In the genomic region with DNA sequence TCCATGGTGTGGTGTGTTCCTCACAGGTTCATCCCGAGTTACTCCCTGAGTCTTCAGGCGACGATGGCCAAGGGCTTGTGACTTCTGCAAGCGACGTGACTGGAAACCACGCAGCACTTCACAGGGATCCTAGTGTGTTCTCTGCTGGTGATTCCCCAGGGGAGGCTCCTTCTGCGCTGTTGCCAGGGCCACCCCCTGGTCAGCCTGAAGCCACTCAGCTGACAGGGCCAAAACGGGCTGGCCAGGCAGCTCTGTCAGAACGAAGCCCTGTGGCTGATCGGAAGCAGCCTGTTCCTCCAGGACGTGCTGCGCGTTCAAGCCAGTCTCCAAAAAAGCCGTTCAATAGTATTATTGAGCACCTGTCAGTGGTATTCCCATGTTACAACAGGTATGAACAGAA, we compare ENCODE assay signal across 19 cellular contexts.
"Had no signal": no experiment of that assay in that cellular context is flagged by ENCODE, and none has a peak within 500 bp of the region (broad histone marks: within the 10 kb centered on the region; RNA-seq: fewer than 3 reads in every experiment).

No MANE protein-coding gene starts in this region.

- H3K27me3 ChIP-seq: colonic mucosa, esophagus muscularis mucosa, foreskin keratinocyte, ovary, sigmoid colon, testis, tibial artery had no signal

- H3K27ac ChIP-seq: colonic mucosa, epithelial cell of prostate, esophagus muscularis mucosa, foreskin keratinocyte, ovary, sigmoid colon, testis, tibial artery had no signal

- ATAC-seq: foreskin keratinocyte; naive thymus-derived CD4-positive, alpha-beta T cell; stimulated activated memory B cell treated with anti-CD40 and anti-IgM and Interleukin-4, amounts not matched to agents 10 μg/mL and 1 μg/mL and 100 μg/mL, for 72 hours; stimulated activated naive CD8-positive, alpha-beta T cell treated with anti-CD3 and anti-CD28 coated beads, Interleukin-15, Interleukin-2, amounts not matched to agents 100 U/mL and 50 U/mL, for 24 hours had no signal

- H3K36me3 ChIP-seq: colonic mucosa, ovary had no signal

- H3K4me1 ChIP-seq: colonic mucosa, esophagus muscularis mucosa, sigmoid colon, testis, tibial artery had no signal

- DNase-seq: colonic mucosa; effector CD8-positive, alpha-beta T cell; endodermal cell; foreskin keratinocyte; mesenchymal stem cell; midbrain; naive thymus-derived CD4-positive, alpha-beta T cell; occipital lobe; ovary; retina; sigmoid colon; stimulated activated CD4-positive, alpha-beta T cell treated with anti-CD3 and anti-CD28 coated beads, Interleukin-4, amount 100 ng/mL, for 4 hours; stimulated activated naive CD8-positive, alpha-beta T cell treated with anti-CD3 and anti-CD28 coated beads, Interleukin-15, Interleukin-2, amounts not matched to agents 100 U/mL and 50 U/mL, for 24 hours; testis; tibial artery had no signal

- H3K4me3 ChIP-seq: colonic mucosa, esophagus muscularis mucosa, ovary, sigmoid colon, testis, tibial artery had no signal

- FAIRE-seq: keratinocyte had no signal

- H3K9me3 ChIP-seq: colonic mucosa, esophagus muscularis mucosa, ovary, sigmoid colon, testis, tibial artery had no signal
